Comparison of ENCODE assay signal across 16 cellular contexts in genomic region chr7:141884544-141885227, GRCh38. TPM values are rescaled to one million over a fixed set of nuclear protein-coding genes. Genes with fewer than 3 reads are reported as not detected.
A peak's percentile ranks its signal among the peaks of the same experiment; 100 is the strongest.
DNase-seq lines count a peak whose midpoint lies in the region; ATAC-seq and TF ChIP-seq lines count a peak whose summit lies in the region.
"Had no signal": no experiment of that assay in that cellular context is flagged by ENCODE, and none has a peak within 500 bp of the region (broad histone marks: within the 10 kb centered on the region; RNA-seq: fewer than 3 reads in every experiment).

No MANE protein-coding gene starts in this region.

- H3K4me1 Mint-ChIP-seq in naive thymus-derived CD4-positive, alpha-beta T cell: peaks cover 0 to 2% (median 0%) of the 10 kb centered on the region in 7 donors

- 79% methylated on average over 5 of the region's 5 CpGs for WGBS in suprapubic skin

- peaks cover 0 to 10% (median 2%) of the 10 kb centered on the region in 11 donors for H3K9me3 Mint-ChIP-seq in naive thymus-derived CD4-positive, alpha-beta T cell

- H3K4me3 ChIP-seq in naive thymus-derived CD4-positive, alpha-beta T cell (ENCODE audit: low read length): no peak overlapping the region
- no peak overlapping the region for H3K4me3 ChIP-seq in suprapubic skin

- intact Hi-C loops in naive thymus-derived CD4-positive, alpha-beta T cell (cut with micrococcal nuclease): no loop called here
- intact Hi-C loops in head of caudate nucleus (cut with DNase I): no loop called here

- no peak overlapping the region for H3K27ac ChIP-seq in naive thymus-derived CD4-positive, alpha-beta T cell (ENCODE audit: low read depth, low read length)
- no peak overlapping the region for H3K27ac ChIP-seq in suprapubic skin
- H3K27ac ChIP-seq: epithelial cell of prostate had no signal

- peak; percentile 64 for ATAC-seq in GM18867 (IDR thresholded peaks at IDR 0.05; ENCODE audit: unreplicated experiment)
- ATAC-seq in GM21576 (IDR thresholded peaks at IDR 0.05; ENCODE audit: unreplicated experiment): peak; percentile 87
- ATAC-seq in HG03342 (IDR thresholded peaks at IDR 0.05; ENCODE audit: unreplicated experiment): peak; percentile 92
- ATAC-seq in naive thymus-derived CD4-positive, alpha-beta T cell: peak; percentile 74
- no peak for ATAC-seq in HG02571 (IDR thresholded peaks at IDR 0.05; ENCODE audit: unreplicated experiment)

- no peaks in the 10 kb centered on the region for H3K9me3 ChIP-seq in naive thymus-derived CD4-positive, alpha-beta T cell (ENCODE audit: control insufficient read depth in 2 of 3, low read length in 3 of 3)
- H3K9me3 ChIP-seq in suprapubic skin: no peaks in the 10 kb centered on the region

- H3K4me3 Mint-ChIP-seq in naive thymus-derived CD4-positive, alpha-beta T cell: no peak overlapping the region

- CTCF ChIA-PET in naive thymus-derived CD4-positive, alpha-beta T cell (lab: Charles Lee): no interaction called here

- H3K36me3 ChIP-seq in naive thymus-derived CD4-positive, alpha-beta T cell (ENCODE audit: control insufficient read depth in 2 of 3, insufficient read depth in 3 of 3, low read length in 3 of 3): no peaks in the 10 kb centered on the region
- H3K36me3 ChIP-seq in suprapubic skin: no peaks in the 10 kb centered on the region

- TF ChIP-seq EP300 in suprapubic skin (IDR thresholded peaks at IDR 0.05): no peak

- POLR2A ChIA-PET in naive thymus-derived CD4-positive, alpha-beta T cell (lab: Charles Lee): no interaction called here

- peaks cover 0 to 33% (median 12%) of the 10 kb centered on the region in 5 donors for H3K27me3 Mint-ChIP-seq in naive thymus-derived CD4-positive, alpha-beta T cell

- H3K4me1 ChIP-seq in naive thymus-derived CD4-positive, alpha-beta T cell (ENCODE audit: control insufficient read depth in 2 of 2, insufficient read depth in 2 of 2, low read length in 2 of 2): no peaks in the 10 kb centered on the region
- H3K4me1 ChIP-seq in suprapubic skin: no peaks in the 10 kb centered on the region

- TF ChIP-seq POLR2A in suprapubic skin (IDR thresholded peaks at IDR 0.05): no peak

- no peak for TF ChIP-seq CTCF in suprapubic skin (IDR thresholded peaks at IDR 0.05)

- H3K36me3 Mint-ChIP-seq in naive thymus-derived CD4-positive, alpha-beta T cell: peaks cover 0 to 4% (median 0%) of the 10 kb centered on the region in 5 donors

- H3K27ac Mint-ChIP-seq in naive thymus-derived CD4-positive, alpha-beta T cell: no peak overlapping the region

- H3K27me3 ChIP-seq in naive thymus-derived CD4-positive, alpha-beta T cell (ENCODE audit: control insufficient read depth in 2 of 2, insufficient read depth in 2 of 2, low read length in 2 of 2): no peaks in the 10 kb centered on the region
- no peaks in the 10 kb centered on the region for H3K27me3 ChIP-seq in suprapubic skin

- no peak for DNase-seq in naive thymus-derived CD4-positive, alpha-beta T cell
- DNase-seq in suprapubic skin (ENCODE audit: low spot score in 2 of 2) (no peak), head of caudate nucleus (no peak), NCI-H526 (lab: John Stamatoyannopoulos, UW) (no peak)
- DNase-seq: activated CD4-positive, alpha-beta T cell treated with anti-CD3 and anti-CD28 coated beads, Interleukin-2, amount 50 U/mL, for 48 hours; NCI-H1105 treated with DMSO at 0.1 percent for 48 hours had no signal

RNA-seq across cellular contexts. Expression of gene OR9A4, which starts 31.5 kb away (rescaled TPM):
- total RNA-seq in naive thymus-derived CD4-positive, alpha-beta T cell: not detected
- polyA plus RNA-seq in naive thymus-derived CD4-positive, alpha-beta T cell: not detected
- total RNA-seq in suprapubic skin: not detected
- total RNA-seq: cardiac septum, H1, HT-29, mesenteric fat pad, pulmonary artery endothelial cell had no signal
- polyA plus RNA-seq: H1 had no signal

RNA-seq across cellular contexts. Expression of gene PRSS37, which starts 43.4 kb away (rescaled TPM):
- total RNA-seq in naive thymus-derived CD4-positive, alpha-beta T cell: not detected
- not detected for polyA plus RNA-seq in naive thymus-derived CD4-positive, alpha-beta T cell
- total RNA-seq in suprapubic skin: not detected
- total RNA-seq: cardiac septum, H1, HT-29, mesenteric fat pad, pulmonary artery endothelial cell had no signal
- polyA plus RNA-seq: H1 had no signal
